In the genomic region with DNA sequence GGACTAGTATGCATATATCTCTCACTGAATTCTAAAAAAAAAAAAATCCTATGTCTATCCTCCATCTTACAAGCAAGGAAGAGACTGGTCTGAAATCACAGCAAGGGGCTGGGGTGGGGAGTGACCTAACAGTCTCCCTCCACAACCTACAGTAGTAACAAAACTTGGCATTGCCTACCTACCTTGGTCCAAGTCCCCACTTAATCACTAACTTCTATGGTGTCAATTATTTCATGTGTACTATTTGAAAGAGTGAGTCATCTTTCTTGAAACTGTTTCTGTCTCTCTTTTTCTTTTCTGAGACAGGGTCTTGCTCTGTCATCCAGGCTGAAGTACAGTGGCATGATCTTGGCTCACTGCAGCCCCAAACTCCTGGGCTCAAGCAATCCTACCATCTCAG, we compare ENCODE assay signal across 21 cellular contexts.
"Had no signal": no experiment of that assay in that cellular context is flagged by ENCODE, and none has a peak within 500 bp of the region (broad histone marks: within the 10 kb centered on the region; RNA-seq: fewer than 3 reads in every experiment).

No MANE protein-coding gene starts in this region.

- H3K4me1 Mint-ChIP-seq: nephron progenitor cell had no signal

- H3K27ac ChIP-seq: esophagus muscularis mucosa, gastroesophageal sphincter, heart left ventricle, left ventricle myocardium inferior, spleen, tibial nerve, uterus had no signal

- H3K27me3 ChIP-seq: esophagus muscularis mucosa, gastroesophageal sphincter, heart left ventricle, spleen, tibial nerve, uterus had no signal

- DNase-seq: activated CD8-positive, alpha-beta memory T cell treated with anti-CD3 and anti-CD28 coated beads, Interleukin-2, amount 50 U/mL, for 48 hours; aorta; cerebellar nuclear complex; effector CD8-positive, alpha-beta T cell; heart left ventricle; left ventricle myocardium inferior; mammary epithelial cell; nephron progenitor cell; nucleus accumbens; SIG-M5; spleen; stimulated activated CD4-positive, alpha-beta T cell treated with anti-CD3 and anti-CD28 coated beads, Interleukin-4, amount 100 ng/mL, for 4 hours; stimulated activated naive B cell treated with anti-CD40 and anti-IgM and Interleukin-4, amounts not matched to agents 10 μg/mL and 1 μg/mL and 100 μg/mL, for 72 hours; substantia nigra; T-helper 1 cell; T-helper 9 cell; uterus had no signal

- H3K36me3 ChIP-seq: uterus had no signal

- H3K9me3 ChIP-seq: esophagus muscularis mucosa, gastroesophageal sphincter, heart left ventricle, left ventricle myocardium inferior, spleen, tibial nerve, uterus had no signal

- ATAC-seq: gastroesophageal sphincter; heart left ventricle; SK-N-SH treated with all-trans-retinoic acid at 6 μM for 48 hours; stimulated activated naive B cell treated with anti-CD40 and anti-IgM and Interleukin-4, amounts not matched to agents 10 μg/mL and 1 μg/mL and 100 μg/mL, for 72 hours had no signal

- H3K9me3 Mint-ChIP-seq: nephron progenitor cell; stimulated activated naive B cell treated with anti-CD40 and anti-IgM and Interleukin-4, amounts not matched to agents 10 μg/mL and 1 μg/mL and 100 μg/mL, for 72 hours had no signal

- H3K4me3 Mint-ChIP-seq: nephron progenitor cell; stimulated activated naive B cell treated with anti-CD40 and anti-IgM and Interleukin-4, amounts not matched to agents 10 μg/mL and 1 μg/mL and 100 μg/mL, for 72 hours had no signal

- H3K27ac Mint-ChIP-seq: nephron progenitor cell; stimulated activated naive B cell treated with anti-CD40 and anti-IgM and Interleukin-4, amounts not matched to agents 10 μg/mL and 1 μg/mL and 100 μg/mL, for 72 hours had no signal

- H3K4me3 ChIP-seq: esophagus muscularis mucosa, gastroesophageal sphincter, heart left ventricle, left ventricle myocardium inferior, spleen, tibial nerve, uterus had no signal

- H3K27me3 Mint-ChIP-seq: stimulated activated naive B cell treated with anti-CD40 and anti-IgM and Interleukin-4, amounts not matched to agents 10 μg/mL and 1 μg/mL and 100 μg/mL, for 72 hours had no signal

- H3K4me1 ChIP-seq: left ventricle myocardium inferior, tibial nerve, uterus had no signal
